8 cellular contexts compared by ENCODE assay signal in genomic region chr15:33675246-33675645, GRCh38.
A peak's percentile ranks its signal among the peaks of the same experiment; 100 is the strongest.
DNase-seq lines count a peak whose midpoint lies in the region; ATAC-seq and TF ChIP-seq lines count a peak whose summit lies in the region.

No MANE protein-coding gene starts in this region.

- no peak for ATAC-seq in omental fat pad (ENCODE audit: low FRiP score)
- no peak for ATAC-seq in GM21737 (IDR thresholded peaks at IDR 0.05; ENCODE audit: unreplicated experiment)

- no peak overlapping the region for H3K4me3 ChIP-seq in choroid plexus epithelial cell (ENCODE audit: low read depth, low read length)

- peak; percentile 54 for TF ChIP-seq CTCF in choroid plexus epithelial cell (conservative IDR thresholded peaks at IDR 0.05; ENCODE audit: low read depth, low read length)
- TF ChIP-seq CTCF in omental fat pad (IDR thresholded peaks at IDR 0.05) = no peak

- DNase-seq in DMS53 (lab: John Stamatoyannopoulos, UW) = peak; percentile 28
- DNase-seq in DMS53 treated with DMSO at 0.1 percent for 48 hours (lab: John Stamatoyannopoulos, UW; ENCODE audit: unreplicated experiment) = no peak
- peak; percentile 13 for DNase-seq in NCI-H1048 (lab: John Stamatoyannopoulos, UW)
- peak; percentile 52 for DNase-seq in choroid plexus epithelial cell (ENCODE audit: low read depth)
- DNase-seq in renal cortical epithelial cell (ENCODE audit: low read depth) = peak; percentile 59
- DNase-seq in omental fat pad (ENCODE audit: low spot score) = no peak
- no peak for DNase-seq in DMS79 treated with DMSO at 0.1 percent for 48 hours (lab: John Stamatoyannopoulos, UW)

Comparison
In these comparisons a context has a peak if more than half of its experiments do, and no peak if none do; other contexts are left out.
1. DNase-seq: peak in DMS53 (single experiment), NCI-H1048 (single experiment), choroid plexus epithelial cell (single experiment) and renal cortical epithelial cell (single experiment); none in DMS53 treated with DMSO at 0.1 percent for 48 hours (single experiment), omental fat pad (single experiment) and DMS79 treated with DMSO at 0.1 percent for 48 hours (single experiment).